In genomic region chr21:37437376-37438080, GRCh38 we compare ENCODE assay signal across 25 cellular contexts.
DNase-seq lines count a peak whose midpoint lies in the region; ATAC-seq and TF ChIP-seq lines count a peak whose summit lies in the region.
"Had no signal": no experiment of that assay in that cellular context is flagged by ENCODE, and none has a peak within 500 bp of the region (broad histone marks: within the 10 kb centered on the region; RNA-seq: fewer than 3 reads in every experiment).

No MANE protein-coding gene starts in this region.

- H3K27ac ChIP-seq in CD4-positive, alpha-beta T cell (ENCODE audit: low read depth, low read length), result no peak overlapping the region
- H3K27ac ChIP-seq in HEK293 (ENCODE audit: extremely low read depth, low read depth, low read length), result no peak overlapping the region
- H3K27ac ChIP-seq in ovary, result no peak overlapping the region
- H3K27ac ChIP-seq: ascending aorta, KMS-11, lower lobe of right lung, SK-N-MC, VCaP had no signal

- no peaks in the 10 kb centered on the region for H3K27me3 ChIP-seq in CD4-positive, alpha-beta T cell (ENCODE audit: control insufficient read depth, insufficient read depth, low read length)
- H3K27me3 ChIP-seq in ovary, result no peaks in the 10 kb centered on the region
- H3K27me3 ChIP-seq: ascending aorta, tibial nerve had no signal

- intact Hi-C loops in CD4-positive, alpha-beta T cell (cut with DNase I, micrococcal nuclease), result loop anchor here in 1 of 2 experiments (10.0 kb wide), 1 partner anchor 213 kb away; no protein-coding TSS in a partner anchor
- intact Hi-C loops in ovary (cut with DNase I), result no loop called here

- WGBS in ovary, 3 donors, result 35 to 54% (median 50%) methylated on average over 1 of the region's 1 CpG

- ATAC-seq in CD4-positive, alpha-beta T cell (ENCODE audit: poor library complexity), result no peak
- ATAC-seq in HG02759 (IDR thresholded peaks at IDR 0.05; ENCODE audit: unreplicated experiment), result no peak
- ATAC-seq: lower lobe of right lung; stimulated activated naive CD8-positive, alpha-beta T cell treated with anti-CD3 and anti-CD28 coated beads, Interleukin-15, amount 100 ng/mL, for 72 hours had no signal

- H3K9me3 ChIP-seq in CD4-positive, alpha-beta T cell (ENCODE audit: control insufficient read depth, low read length), result no peaks in the 10 kb centered on the region
- no peaks in the 10 kb centered on the region for H3K9me3 ChIP-seq in HEK293 (ENCODE audit: control insufficient read depth, insufficient read depth, low read depth, low read length)
- no peaks in the 10 kb centered on the region for H3K9me3 ChIP-seq in ovary
- H3K9me3 ChIP-seq: ascending aorta, lower lobe of right lung, tibial nerve had no signal

- H3K27ac Mint-ChIP-seq in CD4-positive, alpha-beta T cell, result peak overlapping the region; percentile 13
- peak overlapping the region in 3 of 5 experiments; percentile 19 to 76 (median 51) for H3K27ac Mint-ChIP-seq in brain
- peak overlapping the region; percentile 25 for H3K27ac Mint-ChIP-seq in mesothelial cell of epicardium
- H3K27ac Mint-ChIP-seq: endodermal cell had no signal

- no peaks in the 10 kb centered on the region for H3K9me3 Mint-ChIP-seq in CD4-positive, alpha-beta T cell
- H3K9me3 Mint-ChIP-seq in brain (peaks cover 21 to 26% (median 25%) of the 10 kb centered on the region in 5 experiments), mesothelial cell of epicardium (peaks cover 28% of the 10 kb centered on the region)
- H3K9me3 Mint-ChIP-seq: stimulated activated naive CD8-positive, alpha-beta T cell treated with anti-CD3 and anti-CD28 coated beads, Interleukin-15, amount 100 ng/mL, for 72 hours had no signal

- H3K36me3 ChIP-seq in HEK293 (ENCODE audit: control insufficient read depth in 2 of 2, insufficient read depth in 1 of 2, low read length in 2 of 2) (no peaks in the 10 kb centered on the region), ovary (no peaks in the 10 kb centered on the region)
- H3K36me3 ChIP-seq: ascending aorta, lower lobe of right lung, tibial nerve had no signal

- H3K27me3 Mint-ChIP-seq in CD4-positive, alpha-beta T cell, result no peaks in the 10 kb centered on the region
- H3K27me3 Mint-ChIP-seq in brain (no peaks in the 10 kb centered on the region), mesothelial cell of epicardium (ENCODE audit: low read depth) (no peaks in the 10 kb centered on the region)
- H3K27me3 Mint-ChIP-seq: stimulated activated naive CD8-positive, alpha-beta T cell treated with anti-CD3 and anti-CD28 coated beads, Interleukin-15, amount 100 ng/mL, for 72 hours had no signal

- peaks cover 8% of the 10 kb centered on the region for H3K36me3 Mint-ChIP-seq in CD4-positive, alpha-beta T cell (ENCODE audit: low read depth)
- H3K36me3 Mint-ChIP-seq in brain (peaks cover 57% of the 10 kb centered on the region), mesothelial cell of epicardium (peaks cover 24% of the 10 kb centered on the region)

- POLR2A ChIA-PET in CD4-positive, alpha-beta T cell (lab: Charles Lee), result no interaction called here
- POLR2A ChIA-PET in HEK293 (lab: Yijun Ruan, JAX), result no interaction called here

- TF ChIP-seq EP300 in ovary (IDR thresholded peaks at IDR 0.05), result no peak

- peaks cover 11% of the 10 kb centered on the region for H3K4me1 ChIP-seq in HEK293 (ENCODE audit: control insufficient read depth, insufficient read depth, low read length)
- H3K4me1 ChIP-seq in ovary (ENCODE audit: insufficient read depth), result peaks cover 4% of the 10 kb centered on the region

- peak overlapping the region; percentile 28 for H3K4me3 Mint-ChIP-seq in CD4-positive, alpha-beta T cell
- H3K4me3 Mint-ChIP-seq in brain, result no peak overlapping the region
- no peak overlapping the region for H3K4me3 Mint-ChIP-seq in mesothelial cell of epicardium
- H3K4me3 Mint-ChIP-seq: endodermal cell; stimulated activated naive CD8-positive, alpha-beta T cell treated with anti-CD3 and anti-CD28 coated beads, Interleukin-15, amount 100 ng/mL, for 72 hours had no signal

- TF ChIP-seq CTCF in CD4-positive, alpha-beta T cell (IDR thresholded peaks at IDR 0.05), result no peak
- TF ChIP-seq CTCF in HEK293 (tag by site-specific recombination; IDR thresholded peaks at IDR 0.05) (no peak), brain (conservative IDR thresholded peaks at IDR 0.05) (no peak), mesothelial cell of epicardium (IDR thresholded peaks at IDR 0.05; ENCODE audit: unreplicated experiment) (no peak), ovary (IDR thresholded peaks at IDR 0.05) (no peak)

- H3K4me1 Mint-ChIP-seq in CD4-positive, alpha-beta T cell (ENCODE audit: low read depth), result peaks cover 39% of the 10 kb centered on the region
- H3K4me1 Mint-ChIP-seq in brain (peaks cover 29% of the 10 kb centered on the region), mesothelial cell of epicardium (peaks cover 11% of the 10 kb centered on the region)

- no peak for DNase-seq in CD4-positive, alpha-beta T cell
- no peak for DNase-seq in mesothelial cell of epicardium (ENCODE audit: low spot score in 2 of 2, unreplicated experiment in 2 of 2)
- DNase-seq in NCI-H748 (lab: John Stamatoyannopoulos, UW; ENCODE audit: unreplicated experiment), result no peak
- no peak for DNase-seq in AG08395 (ENCODE audit: low spot score)
- no peak for DNase-seq in ovary
- DNase-seq: activated CD8-positive, alpha-beta memory T cell treated with anti-CD3 and anti-CD28 coated beads, Interleukin-2, amount 50 U/mL, for 4 hours; activated gamma-delta T cell treated with Interleukin-2 at 50 U/mL for 16 hours; DND-41; endodermal cell; GOT3; hippocampal formation; islet precursor cell; lower lobe of right lung; NCI-H1092; NCI-H2029; NCI-H446; stimulated activated naive CD8-positive, alpha-beta T cell treated with anti-CD3 and anti-CD28 coated beads, Interleukin-15, amount 100 ng/mL, for 72 hours had no signal

- H3K4me3 ChIP-seq in HEK293 (ENCODE audit: low read depth, low read length), result no peak overlapping the region
- H3K4me3 ChIP-seq in ovary, result no peak overlapping the region
- H3K4me3 ChIP-seq: ascending aorta, lower lobe of right lung, SK-N-MC, tibial nerve had no signal

- TF ChIP-seq POLR2A in ovary (IDR thresholded peaks at IDR 0.05), result no peak

- CTCF ChIA-PET in CD4-positive, alpha-beta T cell (lab: Charles Lee), result no interaction called here
- CTCF ChIA-PET in HEK293 (lab: Yijun Ruan, JAX), result interaction anchor here (1.3 kb wide), 1 partner anchor 237 kb away, joined by 4 read pairs; no protein-coding TSS in a partner anchor

TF ChIP-seq in HEK293, 187 proteins besides CTCF, POLR2A, EP300 and RAD21:
- peak; percentile 88 for TF ChIP-seq PRDM6 (tag by site-specific recombination; IDR thresholded peaks at IDR 0.05)
- TF ChIP-seq ZBTB20 (tag by site-specific recombination; IDR thresholded peaks at IDR 0.05), result no peak
- TF ChIP-seq HOXD13 (CRISPR knock-in tag; IDR thresholded peaks at IDR 0.05; ENCODE audit: borderline replicate concordance), result no peak
- peak; percentile 76 for TF ChIP-seq FEZF1 (tag by site-specific recombination; IDR thresholded peaks at IDR 0.05)
- no peak for TF ChIP-seq AEBP2 (tag by site-specific recombination; IDR thresholded peaks at IDR 0.05; ENCODE audit: borderline replicate concordance)
- TF ChIP-seq ZXDB (tag by site-specific recombination; IDR thresholded peaks at IDR 0.05), result peak; percentile 22; the same call in 1 of the 2 replicates
- TF ChIP-seq KLF8 (tag by site-specific recombination; IDR thresholded peaks at IDR 0.05), result no peak
- TF ChIP-seq ZNF394 (tag by site-specific recombination; IDR thresholded peaks at IDR 0.05; ENCODE audit: borderline replicate concordance), result no peak
- peak; percentile 49; the same call in 1 of the 2 replicates for TF ChIP-seq OSR2 (tag by site-specific recombination; IDR thresholded peaks at IDR 0.05)
- TF ChIP-seq SCRT2 (tag by site-specific recombination; IDR thresholded peaks at IDR 0.05), result peak; percentile 88
- TF ChIP-seq ZNF791 (tag by site-specific recombination; IDR thresholded peaks at IDR 0.05), result no peak
- TF ChIP-seq ZNF302 (tag by site-specific recombination; IDR thresholded peaks at IDR 0.05; ENCODE audit: low read depth), result no peak
